ENCODE assay signal across 8 cellular contexts in genomic region chr1:83508485-83509151, GRCh38.
DNase-seq lines count a peak whose midpoint lies in the region; ATAC-seq and TF ChIP-seq lines count a peak whose summit lies in the region.

No MANE protein-coding gene starts in this region.

- POLR2A ChIA-PET in CD8-positive, alpha-beta memory T cell (lab: Charles Lee), result no interaction called here

- peaks cover 0 to 2% of the 10 kb centered on the region in 2 donors for H3K27me3 Mint-ChIP-seq in CD8-positive, alpha-beta memory T cell
- H3K27me3 Mint-ChIP-seq in activated T-helper 2 cell treated with anti-CD3 and anti-CD28 coated beads, Interferon-gamma antibody, Interleukin-2, Interleukin-4, amounts not matched to agents 10 μg/mL and 5 μg/mL and 100 μg/mL, durations not matched to agents 14 hours and 24 hours and 36 hours (ENCODE audit: low read depth), result no peaks in the 10 kb centered on the region

- no peak for TF ChIP-seq POLR2A in right lobe of liver (IDR thresholded peaks at IDR 0.05)

- no peaks in the 10 kb centered on the region for H3K9me3 ChIP-seq in CD8-positive, alpha-beta memory T cell (ENCODE audit: low read length)
- H3K9me3 ChIP-seq in right lobe of liver, result no peaks in the 10 kb centered on the region

- H3K36me3 Mint-ChIP-seq in CD8-positive, alpha-beta memory T cell, result peaks cover 0 to 1% (median 0%) of the 10 kb centered on the region in 3 donors
- H3K36me3 Mint-ChIP-seq in activated T-helper 2 cell treated with anti-CD3 and anti-CD28 coated beads, Interferon-gamma antibody, Interleukin-2, Interleukin-4, amounts not matched to agents 10 μg/mL and 5 μg/mL and 100 μg/mL, durations not matched to agents 14 hours and 24 hours and 36 hours (ENCODE audit: low read depth), result peaks cover 10% of the 10 kb centered on the region

- no peak for TF ChIP-seq CTCF in right lobe of liver (IDR thresholded peaks at IDR 0.05)

- H3K27ac ChIP-seq in CD8-positive, alpha-beta memory T cell (ENCODE audit: low read depth, low read length), result no peak overlapping the region
- H3K27ac ChIP-seq in right lobe of liver, result peak overlapping the region; percentile 18 to 91 (median 87)

- H3K4me3 ChIP-seq in CD8-positive, alpha-beta memory T cell (ENCODE audit: low read length), result peak overlapping the region; percentile 37
- peak overlapping the region in 2 of 3 donors; percentile 11 to 27 for H3K4me3 ChIP-seq in right lobe of liver

- WGBS in right lobe of liver (ENCODE audit: insufficient coverage, low coverage, low lambda C conversion rate, missing lambda C conversion rate), result 1% methylated on average over 3 of the region's 3 CpGs

- H3K27ac Mint-ChIP-seq in CD8-positive, alpha-beta memory T cell, result peak overlapping the region in 3 of 8 donors; percentile 39 to 82 (median 71)
- H3K27ac Mint-ChIP-seq in activated T-helper 2 cell treated with anti-CD3 and anti-CD28 coated beads, Interferon-gamma antibody, Interleukin-2, Interleukin-4, amounts not matched to agents 10 μg/mL and 5 μg/mL and 100 μg/mL, durations not matched to agents 14 hours and 24 hours and 36 hours, result peak overlapping the region; percentile 89

- peak overlapping the region in 4 of 7 donors; percentile 20 to 55 (median 40) for H3K4me3 Mint-ChIP-seq in CD8-positive, alpha-beta memory T cell
- H3K4me3 Mint-ChIP-seq in activated T-helper 2 cell treated with anti-CD3 and anti-CD28 coated beads, Interferon-gamma antibody, Interleukin-2, Interleukin-4, amounts not matched to agents 10 μg/mL and 5 μg/mL and 100 μg/mL, durations not matched to agents 14 hours and 24 hours and 36 hours (ENCODE audit: low read depth), result peak overlapping the region; percentile 55

- ATAC-seq in GM19455 (IDR thresholded peaks at IDR 0.05; ENCODE audit: unreplicated experiment), result peak; percentile 98
- peak; percentile 99 for ATAC-seq in HG03442 (IDR thresholded peaks at IDR 0.05; ENCODE audit: unreplicated experiment)
- peak; percentile 64 to 82 (median 72) for ATAC-seq in right lobe of liver

- peaks cover 27% of the 10 kb centered on the region for H3K4me1 ChIP-seq in CD8-positive, alpha-beta memory T cell (ENCODE audit: insufficient read depth, low read length)
- peaks cover 0 to 36% (median 11%) of the 10 kb centered on the region in 4 donors for H3K4me1 ChIP-seq in right lobe of liver

- H3K9me3 Mint-ChIP-seq in CD8-positive, alpha-beta memory T cell, result peaks cover 0 to 9% (median 2%) of the 10 kb centered on the region in 5 donors
- H3K9me3 Mint-ChIP-seq in activated T-helper 2 cell treated with anti-CD3 and anti-CD28 coated beads, Interferon-gamma antibody, Interleukin-2, Interleukin-4, amounts not matched to agents 10 μg/mL and 5 μg/mL and 100 μg/mL, durations not matched to agents 14 hours and 24 hours and 36 hours, result peaks cover 26% of the 10 kb centered on the region

- intact Hi-C loops in activated T-helper 2 cell treated with anti-CD3 and anti-CD28 coated beads, Interferon-gamma antibody, Interleukin-2, Interleukin-4, amounts not matched to agents 10 μg/mL and 5 μg/mL and 100 μg/mL, durations not matched to agents 14 hours and 24 hours and 36 hours (cut with micrococcal nuclease), result loop anchor here (1.0 to 2.0 kb wide), 3 partner anchors 8 to 18 kb away; no protein-coding TSS in a partner anchor
- intact Hi-C loops in right lobe of liver (cut with DNase I), result no loop called here

- H3K4me1 Mint-ChIP-seq in CD8-positive, alpha-beta memory T cell, result peaks cover 5 to 31% (median 21%) of the 10 kb centered on the region in 3 donors
- peaks cover 39% of the 10 kb centered on the region for H3K4me1 Mint-ChIP-seq in activated T-helper 2 cell treated with anti-CD3 and anti-CD28 coated beads, Interferon-gamma antibody, Interleukin-2, Interleukin-4, amounts not matched to agents 10 μg/mL and 5 μg/mL and 100 μg/mL, durations not matched to agents 14 hours and 24 hours and 36 hours (ENCODE audit: low read depth)

- H3K36me3 ChIP-seq in CD8-positive, alpha-beta memory T cell (ENCODE audit: insufficient read depth, low read length), result no peaks in the 10 kb centered on the region
- H3K36me3 ChIP-seq in right lobe of liver, result no peaks in the 10 kb centered on the region

- no peaks in the 10 kb centered on the region for H3K27me3 ChIP-seq in CD8-positive, alpha-beta memory T cell (ENCODE audit: insufficient read depth, low read length, poor library complexity, severe bottlenecking)
- no peaks in the 10 kb centered on the region for H3K27me3 ChIP-seq in right lobe of liver

- DNase-seq in CD8-positive, alpha-beta memory T cell, result peak in 3 of 5 donors; percentile 20 to 77 (median 42)
- DNase-seq in activated T-helper 2 cell treated with anti-CD3 and anti-CD28 coated beads, Interferon-gamma antibody, Interleukin-2, Interleukin-4, amounts not matched to agents 10 μg/mL and 5 μg/mL and 100 μg/mL, durations not matched to agents 14 hours and 24 hours and 36 hours (ENCODE audit: low spot score), result peak; percentile 61
- peak in 1 of 3 donors; percentile 62 for DNase-seq in right lobe of liver
- no peak for DNase-seq in inferior parietal cortex (ENCODE audit: extremely low spot score)
- no peak for DNase-seq in DMS 273 treated with DMSO at 0.1 percent for 48 hours (lab: John Stamatoyannopoulos, UW)
- DNase-seq in D341Med (ENCODE audit: low spot score), result no peak

- CTCF ChIA-PET in CD8-positive, alpha-beta memory T cell (lab: Charles Lee), result no interaction called here

Comparison
In these comparisons a context has a peak if more than half of its experiments do, and no peak if none do; other contexts are left out.
1. DNase-seq: peak in CD8-positive, alpha-beta memory T cell (3 of 5) and activated T-helper 2 cell treated with anti-CD3 and anti-CD28 coated beads, Interferon-gamma antibody, Interleukin-2, Interleukin-4, amounts not matched to agents 10 μg/mL and 5 μg/mL and 100 μg/mL, durations not matched to agents 14 hours and 24 hours and 36 hours (single experiment); none in inferior parietal cortex (single experiment), DMS 273 treated with DMSO at 0.1 percent for 48 hours (single experiment) and D341Med (single experiment).
2. Peak in every context shown above with its lines, with median percentiles within 50 percentile points of each other: ATAC-seq.